In genomic region chr10:12634532-12634931, GRCh38 we compare ENCODE assay signal across 13 cellular contexts.
DNase-seq lines count a peak whose midpoint lies in the region; ATAC-seq and TF ChIP-seq lines count a peak whose summit lies in the region.
"Had no signal": no experiment of that assay in that cellular context is flagged by ENCODE, and none has a peak within 500 bp of the region (broad histone marks: within the 10 kb centered on the region; RNA-seq: fewer than 3 reads in every experiment).

No MANE protein-coding gene starts in this region.

- peaks cover 0 to 8% (median 6%) of the 10 kb centered on the region in 3 donors for H3K9me3 ChIP-seq in esophagus squamous epithelium

- H3K9me3 Mint-ChIP-seq in activated T-cell treated with anti-CD3 and anti-CD28 coated beads, Interleukin-2, amount 50 U/mL, for 4 hours, result no peaks in the 10 kb centered on the region
- H3K9me3 Mint-ChIP-seq in activated T-helper 17 cell treated with anti-CD3 and anti-CD28 coated beads, Interleukin-2, amount 50 U/mL, for 72 hours, result no peaks in the 10 kb centered on the region
- peaks cover 6% of the 10 kb centered on the region for H3K9me3 Mint-ChIP-seq in osteocyte (ENCODE audit: unreplicated experiment)
- H3K9me3 Mint-ChIP-seq: activated B cell treated with CpG ODN at 0.5 μM for 24 hours had no signal

- no peak overlapping the region for H3K4me3 ChIP-seq in esophagus squamous epithelium

- WGBS in esophagus squamous epithelium, 2 donors, result 85 to 90% methylated on average over 4 to 10 of the region's 10 CpGs

- no peak for ATAC-seq in activated T-cell treated with anti-CD3 and anti-CD28 coated beads, Interleukin-2, amount 50 U/mL, for 4 hours
- ATAC-seq in GM19351 (IDR thresholded peaks at IDR 0.05; ENCODE audit: unreplicated experiment), result peak; percentile 55
- no peak for ATAC-seq in activated T-helper 17 cell treated with anti-CD3 and anti-CD28 coated beads, Interleukin-2, amount 50 U/mL, for 72 hours (replicated peaks)

- peak overlapping the region; percentile 35 for H3K4me3 Mint-ChIP-seq in activated T-cell treated with anti-CD3 and anti-CD28 coated beads, Interleukin-2, amount 50 U/mL, for 4 hours
- peak overlapping the region; percentile 80 for H3K4me3 Mint-ChIP-seq in activated T-helper 17 cell treated with anti-CD3 and anti-CD28 coated beads, Interleukin-2, amount 50 U/mL, for 72 hours
- H3K4me3 Mint-ChIP-seq in osteocyte (ENCODE audit: unreplicated experiment), result no peak overlapping the region

- H3K36me3 ChIP-seq in esophagus squamous epithelium, result no peaks in the 10 kb centered on the region

- TF ChIP-seq CTCF in osteocyte (IDR thresholded peaks at IDR 0.05) (no peak), esophagus squamous epithelium (IDR thresholded peaks at IDR 0.05) (no peak)

- no peaks in the 10 kb centered on the region for H3K27me3 ChIP-seq in esophagus squamous epithelium

- no peak overlapping the region for H3K27ac ChIP-seq in esophagus squamous epithelium

- peak overlapping the region; percentile 94 for H3K27ac Mint-ChIP-seq in activated T-helper 17 cell treated with anti-CD3 and anti-CD28 coated beads, Interleukin-2, amount 50 U/mL, for 72 hours
- H3K27ac Mint-ChIP-seq in osteocyte (ENCODE audit: unreplicated experiment), result no peak overlapping the region

- no peak for TF ChIP-seq POLR2A in esophagus squamous epithelium (IDR thresholded peaks at IDR 0.05)

- intact Hi-C loops in esophagus squamous epithelium (cut with DNase I), result no loop called here

- H3K4me1 Mint-ChIP-seq in activated T-cell treated with anti-CD3 and anti-CD28 coated beads, Interleukin-2, amount 50 U/mL, for 4 hours (ENCODE audit: low read depth), result peaks cover 43% of the 10 kb centered on the region
- peaks cover 30% of the 10 kb centered on the region for H3K4me1 Mint-ChIP-seq in activated T-helper 17 cell treated with anti-CD3 and anti-CD28 coated beads, Interleukin-2, amount 50 U/mL, for 72 hours
- H3K4me1 Mint-ChIP-seq in osteocyte (ENCODE audit: unreplicated experiment), result peaks cover 6% of the 10 kb centered on the region

- H3K27me3 Mint-ChIP-seq in activated T-cell treated with anti-CD3 and anti-CD28 coated beads, Interleukin-2, amount 50 U/mL, for 4 hours (ENCODE audit: low read depth), result no peaks in the 10 kb centered on the region
- H3K27me3 Mint-ChIP-seq in activated T-helper 17 cell treated with anti-CD3 and anti-CD28 coated beads, Interleukin-2, amount 50 U/mL, for 72 hours, result no peaks in the 10 kb centered on the region
- H3K27me3 Mint-ChIP-seq in osteocyte (ENCODE audit: unreplicated experiment), result no peaks in the 10 kb centered on the region
- H3K27me3 Mint-ChIP-seq: activated B cell treated with CpG ODN at 0.5 μM for 24 hours had no signal

- DNase-seq in activated T-cell treated with anti-CD3 and anti-CD28 coated beads, Interleukin-2, amount 50 U/mL, for 4 hours, result no peak
- no peak for DNase-seq in activated T-cell treated with anti-CD3 and anti-CD28 coated beads for 4 hours
- peak; percentile 71 for DNase-seq in osteocyte (ENCODE audit: extremely low spot score, unreplicated experiment)
- no peak for DNase-seq in COLO668 (lab: John Stamatoyannopoulos, UW; ENCODE audit: unreplicated experiment)
- DNase-seq in esophagus squamous epithelium (lab: John Stamatoyannopoulos, UW), result no peak
- DNase-seq in dermis blood vessel endothelial cell, result no peak
- DNase-seq: activated B cell treated with CpG ODN at 0.5 μM for 24 hours, cerebellar nuclear complex, DMS153, foreskin melanocyte, NCI-H187 had no signal

- H3K4me1 ChIP-seq in esophagus squamous epithelium, result peaks cover 2 to 26% (median 4%) of the 10 kb centered on the region in 3 donors

- H3K36me3 Mint-ChIP-seq in activated T-cell treated with anti-CD3 and anti-CD28 coated beads, Interleukin-2, amount 50 U/mL, for 4 hours (ENCODE audit: insufficient read depth), result peaks cover 3% of the 10 kb centered on the region
- H3K36me3 Mint-ChIP-seq in activated T-helper 17 cell treated with anti-CD3 and anti-CD28 coated beads, Interleukin-2, amount 50 U/mL, for 72 hours (ENCODE audit: low read depth), result no peaks in the 10 kb centered on the region
- H3K36me3 Mint-ChIP-seq in osteocyte (ENCODE audit: unreplicated experiment), result peaks cover 3% of the 10 kb centered on the region
